In the genomic region with DNA sequence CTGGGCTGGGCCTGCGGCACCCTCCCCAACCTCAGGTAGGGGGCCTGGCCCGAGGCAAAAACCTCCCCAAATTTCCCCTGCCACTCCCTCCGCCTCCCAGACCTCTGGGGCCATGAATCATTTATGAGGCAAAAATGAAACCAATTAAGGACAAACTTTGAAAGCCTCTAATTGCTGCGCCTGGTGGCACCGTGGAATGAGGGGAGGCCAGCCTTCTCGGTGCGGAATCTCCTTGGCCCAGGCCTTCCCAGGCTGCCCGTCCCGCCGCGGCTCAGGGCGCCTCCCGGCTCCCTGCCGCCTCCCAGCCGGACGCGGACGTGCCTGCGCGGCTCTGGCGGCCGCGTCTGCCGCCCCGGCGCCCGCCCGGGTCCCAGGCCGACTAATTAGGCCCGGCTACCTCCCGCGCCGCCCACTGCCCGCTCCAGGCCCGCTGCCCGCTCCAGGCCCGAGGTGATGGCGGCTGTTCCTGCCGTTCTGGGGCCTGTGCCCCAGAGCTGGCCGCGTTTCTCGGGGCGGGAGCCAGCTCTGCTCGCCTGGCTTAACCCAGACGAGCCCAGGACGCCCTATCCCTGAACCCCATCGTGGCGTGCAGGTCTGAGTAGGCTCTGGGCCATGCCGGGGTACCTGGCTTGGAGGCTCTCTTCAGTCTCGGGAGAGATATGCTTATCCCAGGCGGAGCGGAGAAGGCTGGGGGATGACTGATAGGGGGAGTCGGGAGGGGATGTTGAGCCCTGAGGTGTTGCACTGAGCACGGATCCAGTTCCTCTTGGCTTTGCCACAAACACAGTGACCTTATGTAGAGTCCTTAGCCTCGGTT, we compare ENCODE assay signal across 7 cellular contexts. TPM values are rescaled to one million over a fixed set of nuclear protein-coding genes. Genes with fewer than 3 reads are reported as not detected.
DNase-seq lines count a peak whose midpoint lies in the region; ATAC-seq, FAIRE-seq and TF ChIP-seq lines count a peak whose summit lies in the region.

No MANE protein-coding gene starts in this region.

- ATAC-seq in K562 (peak; percentile 45), GM21515 (IDR thresholded peaks at IDR 0.05; ENCODE audit: unreplicated experiment) (no peak)

- no peak; a peak in 2 of 4 replicates for TF ChIP-seq RAD21 in K562 (CRISPR knock-in tag; conservative IDR thresholded peaks at IDR 0.05 in 1 of 2, IDR thresholded peaks at IDR 0.05 in 1 of 2)

- FAIRE-seq in K562 (lab: Jason Lieb, UNC) = peak; percentile 93

- H4K20me1 ChIP-seq in K562 (replicated peaks; ENCODE audit: control insufficient read depth, insufficient read depth, low read length) = peaks cover 40% of the 10 kb centered on the region; the same call in 1 of the 2 replicates

- CTCF ChIA-PET in K562 (lab: Yijun Ruan, JAX; ENCODE audit: low intra/inter-chr PET ratio) = no interaction called here

- in situ Hi-C loops in GM18951 (cut with MboI; ENCODE audit: low sequenced_read_pairs, unreplicated experiment) = no loop called here
- in situ Hi-C loops in K562 (cut with MboI) = no loop called here

- H3K36me3 ChIP-seq in K562 (ENCODE audit: control insufficient read depth, insufficient read depth, low read length) = peaks cover 69% of the 10 kb centered on the region; the same call in 2 of the 3 replicates

- intact Hi-C loops in K562 (cut with micrococcal nuclease) = loop anchor here (2.0 kb wide), 1 partner anchor 23 kb away; no protein-coding TSS in a partner anchor

- 4% methylated on average over 41 of the region's 55 CpGs for WGBS in K562 (ENCODE audit: insufficient coverage, low coverage, missing lambda C conversion rate)

- BruUV-seq in K562 (replicated peaks; lab: Mats Ljungman, UMichigan) = no TSS peak

- peak overlapping the region; percentile 82 to 92 for H3K9ac ChIP-seq in K562 (ENCODE audit: insufficient read depth in 1 of 2, low read depth in 2 of 2, low read length in 2 of 2)

- H3K9me3 ChIP-seq in K562 (replicated peaks; ENCODE audit: control insufficient read depth, insufficient read depth, low read depth, low read length) = no peaks in the 10 kb centered on the region

- peak; percentile 65 for TF ChIP-seq POLR2A in GM18951 (IDR thresholded peaks at IDR 0.05; ENCODE audit: extremely low read depth, insufficient read depth, insufficient read length)
- 0 out of 2 replicates have a peak, but pooled peaks have one; percentile 23 for TF ChIP-seq POLR2A in K562 (conservative IDR thresholded peaks at IDR 0.05)

- TF ChIP-seq CTCF in K562 (IDR thresholded peaks at IDR 0.05 in 2 of 3, conservative IDR thresholded peaks at IDR 0.05 in 1 of 3; ENCODE audit: insufficient read depth in 2 of 3, low read depth in 1 of 3, low read length in 3 of 3) = no peak

- DNase-seq in RPMI7951 (ENCODE audit: low read depth) = peak; percentile 79
- peak; percentile 57 to 84 (median 69) for DNase-seq in K562 (ENCODE audit: extremely low read depth in 1 of 4, low spot score in 3 of 4)
- peak; percentile 35 to 47 for DNase-seq in stimulated activated CD4-positive, alpha-beta T cell treated with anti-CD3 and anti-CD28 coated beads, Interleukin-4, amount 100 ng/mL, for 4 hours
- DNase-seq in DMS153 treated with DMSO at 0.1 percent for 48 hours (lab: John Stamatoyannopoulos, UW; ENCODE audit: unreplicated experiment) = no peak

- TF ChIP-seq EP300 in K562 (IDR thresholded peaks at IDR 0.05; ENCODE audit: low read length) = peak; percentile 51; the same call in 1 of the 2 replicates

- H3K4me1 ChIP-seq in K562 (replicated peaks in 1 of 2; ENCODE audit: control insufficient read depth in 2 of 2, insufficient read depth in 2 of 2, low read length in 2 of 2) = peaks cover 79 to 90% of the 10 kb centered on the region in 2 experiments

- H3K79me2 ChIP-seq in K562 (ENCODE audit: control insufficient read depth, insufficient read depth, low read length) = peaks cover 100% of the 10 kb centered on the region

- 0 out of 2 replicates have a peak overlapping the region, but pooled peaks have one; percentile 15 for H2AFZ ChIP-seq in K562 (ENCODE audit: low read depth, low read length)

- POLR2A ChIA-PET in K562 (lab: Yijun Ruan, JAX) = interaction anchor here (0.6 to 5.0 kb wide), 6 partner anchors 9 to 475 kb away, joined by 3 to 33 read pairs (median 4); no protein-coding TSS in a partner anchor

- peaks cover 7% of the 10 kb centered on the region for H3K9me1 ChIP-seq in K562 (ENCODE audit: control insufficient read depth, insufficient read depth, low read length)

- H3K4me3 ChIP-seq in K562 = peak overlapping the region; percentile 39

- H3K27me3 ChIP-seq in K562 (ENCODE audit: control insufficient read depth in 2 of 2, insufficient read depth in 2 of 2, low read length in 2 of 2) = no peaks in the 10 kb centered on the region
- H3K27me3 ChIP-seq in layer of hippocampus (ENCODE audit: control insufficient read depth, insufficient read depth, low read length) = no peaks in the 10 kb centered on the region

- peak overlapping the region; percentile 92 for H3K4me2 ChIP-seq in K562 (ENCODE audit: insufficient read depth, low read length)

- H3K27ac ChIP-seq in K562 (ENCODE audit: extremely low read depth, low read depth, low read length) (peak overlapping the region; percentile 95), layer of hippocampus (ENCODE audit: low read depth, low read length) (peak overlapping the region; percentile 95)

TF ChIP-seq in K562, 482 proteins besides CTCF, POLR2A, EP300 and RAD21 (continues in another document):
- no peak for TF ChIP-seq KLF10 (CRISPR knock-in tag; IDR thresholded peaks at IDR 0.05)
- TF ChIP-seq PHF21A (IDR thresholded peaks at IDR 0.05; ENCODE audit: borderline replicate concordance, low read depth) = no peak
- TF ChIP-seq, protein P1, sequence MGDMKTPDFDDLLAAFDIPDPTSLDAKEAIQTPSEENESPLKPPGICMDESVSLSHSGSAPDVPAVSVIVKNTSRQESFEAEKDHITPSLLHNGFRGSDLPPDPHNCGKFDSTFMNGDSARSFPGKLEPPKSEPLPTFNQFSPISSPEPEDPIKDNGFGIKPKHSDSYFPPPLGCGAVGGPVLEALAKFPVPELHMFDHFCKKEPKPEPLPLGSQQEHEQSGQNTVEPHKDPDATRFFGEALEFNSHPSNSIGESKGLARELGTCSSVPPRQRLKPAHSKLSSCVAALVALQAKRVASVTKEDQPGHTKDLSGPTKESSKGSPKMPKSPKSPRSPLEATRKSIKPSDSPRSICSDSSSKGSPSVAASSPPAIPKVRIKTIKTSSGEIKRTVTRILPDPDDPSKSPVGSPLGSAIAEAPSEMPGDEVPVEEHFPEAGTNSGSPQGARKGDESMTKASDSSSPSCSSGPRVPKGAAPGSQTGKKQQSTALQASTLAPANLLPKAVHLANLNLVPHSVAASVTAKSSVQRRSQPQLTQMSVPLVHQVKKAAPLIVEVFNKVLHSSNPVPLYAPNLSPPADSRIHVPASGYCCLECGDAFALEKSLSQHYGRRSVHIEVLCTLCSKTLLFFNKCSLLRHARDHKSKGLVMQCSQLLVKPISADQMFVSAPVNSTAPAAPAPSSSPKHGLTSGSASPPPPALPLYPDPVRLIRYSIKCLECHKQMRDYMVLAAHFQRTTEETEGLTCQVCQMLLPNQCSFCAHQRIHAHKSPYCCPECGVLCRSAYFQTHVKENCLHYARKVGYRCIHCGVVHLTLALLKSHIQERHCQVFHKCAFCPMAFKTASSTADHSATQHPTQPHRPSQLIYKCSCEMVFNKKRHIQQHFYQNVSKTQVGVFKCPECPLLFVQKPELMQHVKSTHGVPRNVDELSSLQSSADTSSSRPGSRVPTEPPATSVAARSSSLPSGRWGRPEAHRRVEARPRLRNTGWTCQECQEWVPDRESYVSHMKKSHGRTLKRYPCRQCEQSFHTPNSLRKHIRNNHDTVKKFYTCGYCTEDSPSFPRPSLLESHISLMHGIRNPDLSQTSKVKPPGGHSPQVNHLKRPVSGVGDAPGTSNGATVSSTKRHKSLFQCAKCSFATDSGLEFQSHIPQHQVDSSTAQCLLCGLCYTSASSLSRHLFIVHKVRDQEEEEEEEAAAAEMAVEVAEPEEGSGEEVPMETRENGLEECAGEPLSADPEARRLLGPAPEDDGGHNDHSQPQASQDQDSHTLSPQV (IDR thresholded peaks at IDR 0.05) = 0 out of 2 replicates have a peak, but pooled peaks have one; percentile 74
- TF ChIP-seq SAFB2 (IDR thresholded peaks at IDR 0.05; ENCODE audit: borderline replicate concordance, low read depth, low read length, severe bottlenecking) = no peak
- TF ChIP-seq, protein P2, sequence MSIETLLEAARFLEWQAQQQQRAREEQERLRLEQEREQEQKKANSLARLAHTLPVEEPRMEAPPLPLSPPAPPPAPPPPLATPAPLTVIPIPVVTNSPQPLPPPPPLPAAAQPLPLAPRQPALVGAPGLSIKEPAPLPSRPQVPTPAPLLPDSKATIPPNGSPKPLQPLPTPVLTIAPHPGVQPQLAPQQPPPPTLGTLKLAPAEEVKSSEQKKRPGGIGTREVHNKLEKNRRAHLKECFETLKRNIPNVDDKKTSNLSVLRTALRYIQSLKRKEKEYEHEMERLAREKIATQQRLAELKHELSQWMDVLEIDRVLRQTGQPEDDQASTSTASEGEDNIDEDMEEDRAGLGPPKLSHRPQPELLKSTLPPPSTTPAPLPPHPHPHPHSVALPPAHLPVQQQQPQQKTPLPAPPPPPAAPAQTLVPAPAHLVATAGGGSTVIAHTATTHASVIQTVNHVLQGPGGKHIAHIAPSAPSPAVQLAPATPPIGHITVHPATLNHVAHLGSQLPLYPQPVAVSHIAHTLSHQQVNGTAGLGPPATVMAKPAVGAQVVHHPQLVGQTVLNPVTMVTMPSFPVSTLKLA (conservative IDR thresholded peaks at IDR 0.05) = peak in 1 of 2 experiments; percentile 26; a peak in 1 of 4 replicates
- TF ChIP-seq RFX5 (IDR thresholded peaks at IDR 0.05; ENCODE audit: low read depth, low read length) = no peak

RNA-seq across cellular contexts. Expression of a gene that starts 20.1 kb away (rescaled TPM):
- total RNA-seq in RPMI7951 (2014; rRNA removed; shearing (Covaris generic)) = 39.8 and 43.0 TPM in 2 replicates
- 44.6 and 81.0 TPM in 2 replicates for total RNA-seq in K562 (2011; cell fraction: chromatin; rRNA removed; ENCODE audit: low replicate concordance)
- total RNA-seq in K562 (2011; cell fraction: nucleolus; rRNA removed) = 52.9 TPM in 2 replicates
- 37.8 and 55.7 TPM in 2 replicates for total RNA-seq in K562 (2011; cell fraction: nucleoplasm; rRNA removed)
- total RNA-seq in K562 (2014; rRNA removed) = 121 and 123 TPM in 2 replicates
- total RNA-seq in K562 (2014; rRNA removed; fragmentation: Illumina TruSeq; extraction: Trizol) = 24.1 and 25.8 TPM in 2 replicates
- total RNA-seq in K562 (2015; rRNA removed; fragmentation: Illumina TruSeq; extraction: Trizol) = 40.6 and 45.1 TPM in 2 replicates
- 79.3 and 87.8 TPM in 2 replicates for total RNA-seq in K562 (2021)
- 44.8 and 51.8 TPM in 2 replicates for polyA plus RNA-seq in K562 (2011; rRNA removed)
- 47.3 and 134 TPM in 2 replicates for polyA plus RNA-seq in K562 (2011; cell fraction: cytosol; rRNA removed)
- 34.3 and 47.7 TPM in 2 replicates for polyA plus RNA-seq in K562 (2011; cell fraction: nucleus; rRNA removed)
- polyA plus RNA-seq in K562 (2012) = 63.1 and 65.7 TPM in 2 replicates
- 45.8 and 61.2 TPM in 2 replicates for polyA plus RNA-seq in K562 (2014; fragmentation: Illumina TruSeq; extraction: Trizol)
- 1 to 10 TPM; 1.9 to 4.6 TPM for polyA plus RNA-seq in K562 (2014; fragmentation: Nextera tagmentation; extraction: Ambion mirVana)
- 63.8 and 67.0 TPM in 2 replicates for polyA plus RNA-seq in K562 (2014; rRNA removed)
- polyA minus RNA-seq in K562 (2011; rRNA and poly(A)+ RNA removed) = 27.1 and 39.4 TPM in 2 replicates
- 47.5 and 54.4 TPM in 2 replicates for polyA minus RNA-seq in K562 (2011; cell fraction: cytosol; rRNA and poly(A)+ RNA removed)
- 29.4 and 36.8 TPM in 2 replicates for polyA minus RNA-seq in K562 (2011; cell fraction: nucleus; rRNA and poly(A)+ RNA removed)
